ENCODE assay signal across 23 cellular contexts in the genomic region with DNA sequence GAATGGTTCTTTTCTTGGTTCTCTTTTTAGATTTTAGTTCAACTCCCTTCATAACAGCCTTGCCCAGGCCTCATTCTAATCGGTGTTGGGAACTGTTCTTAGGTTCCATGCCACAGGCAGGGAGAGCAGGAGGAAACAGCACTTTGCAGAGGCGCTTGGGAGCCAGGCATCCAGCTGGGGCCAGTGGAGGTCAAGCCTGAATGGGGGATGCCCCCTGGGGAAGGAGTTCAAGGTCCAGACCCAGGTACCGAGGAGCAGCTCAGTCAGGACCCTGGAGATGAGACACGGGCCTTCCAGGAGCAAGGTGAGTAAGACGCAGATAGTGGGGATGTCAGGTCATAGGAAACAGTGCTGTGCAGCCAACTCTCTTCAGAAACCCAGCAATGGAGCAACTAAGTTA. TPM values are rescaled to one million over a fixed set of nuclear protein-coding genes. Genes with fewer than 3 reads are reported as not detected.
A peak's percentile ranks its signal among the peaks of the same experiment; 100 is the strongest.
DNase-seq lines count a peak whose midpoint lies in the region; ATAC-seq and TF ChIP-seq lines count a peak whose summit lies in the region.
"Had no signal": no experiment of that assay in that cellular context is flagged by ENCODE, and none has a peak within 500 bp of the region (broad histone marks: within the 10 kb centered on the region; RNA-seq: fewer than 3 reads in every experiment).

No MANE protein-coding gene starts in this region.

- H2BK12ac ChIP-seq in H9 (ENCODE audit: insufficient read length, low read depth, low read length) = no peak overlapping the region

- H3K79me1 ChIP-seq in H9 (ENCODE audit: insufficient read depth, low read depth, low read length, poor library complexity, severe bottlenecking) = peaks cover 4% of the 10 kb centered on the region

- peak overlapping the region; percentile 66 for H3K27ac Mint-ChIP-seq in activated CD8-positive, alpha-beta memory T cell treated with anti-CD3 and anti-CD28 coated beads, Interleukin-2, amount 10 ng/mL, durations not matched to agents 7 days and 5 days
- H3K27ac Mint-ChIP-seq in activated naive CD8-positive, alpha-beta T cell treated with anti-CD3 and anti-CD28 coated beads for 36 hours = peak overlapping the region; percentile 99
- H3K27ac Mint-ChIP-seq in H9 = peak overlapping the region in 1 of 3 experiments; percentile 61; a peak in 1 of 7 replicates
- H3K27ac Mint-ChIP-seq: nephron had no signal

- no peak overlapping the region for H3K18ac ChIP-seq in H9 (ENCODE audit: insufficient read length, low read depth, low read length)

- H3K56ac ChIP-seq in H9 (ENCODE audit: insufficient read length, low read depth, low read length) = no peak overlapping the region

- no peaks in the 10 kb centered on the region for H3K27me3 Mint-ChIP-seq in activated CD8-positive, alpha-beta memory T cell treated with anti-CD3 and anti-CD28 coated beads, Interleukin-2, amount 10 ng/mL, durations not matched to agents 7 days and 5 days
- peaks cover 3% of the 10 kb centered on the region for H3K27me3 Mint-ChIP-seq in activated naive CD8-positive, alpha-beta T cell treated with anti-CD3 and anti-CD28 coated beads for 36 hours
- H3K27me3 Mint-ChIP-seq in H9 (ENCODE audit: low read depth) = no peaks in the 10 kb centered on the region

- DNase-seq in activated CD8-positive, alpha-beta memory T cell treated with anti-CD3 and anti-CD28 coated beads, Interleukin-2, amount 10 ng/mL, durations not matched to agents 7 days and 5 days = no peak
- DNase-seq in activated CD8-positive, alpha-beta memory T cell treated with anti-CD3 and anti-CD28 coated beads, Interleukin-2, amount 50 U/mL, for 4 hours = no peak
- no peak for DNase-seq in activated naive CD8-positive, alpha-beta T cell treated with anti-CD3 and anti-CD28 coated beads for 36 hours
- DNase-seq in smooth muscle cell (lab: John Stamatoyannopoulos, UW; ENCODE audit: unreplicated experiment) = no peak
- no peak for DNase-seq in H9
- DNase-seq in NCI-H82 treated with DMSO at 0.1 percent for 48 hours (lab: John Stamatoyannopoulos, UW; ENCODE audit: unreplicated experiment) = no peak
- DNase-seq: ACHN; aorta; central memory CD4-positive, alpha-beta T cell; DMS79; left colon; NCI-H1436 treated with DMSO at 0.1 percent for 48 hours; NCI-H2171 treated with DMSO at 0.1 percent for 48 hours; NCI-H69; SJCRH30; stimulated activated CD4-positive, alpha-beta T cell treated with anti-CD3 and anti-CD28 coated beads, Interleukin-2, amount 100 ng/mL, for 48 hours had no signal

- peaks cover 80% of the 10 kb centered on the region for H3K36me3 ChIP-seq in KOPT-K1 (ENCODE audit: insufficient read depth, low read length)
- H3K36me3 ChIP-seq in smooth muscle cell (ENCODE audit: low read depth) = no peaks in the 10 kb centered on the region

- H4K8ac ChIP-seq in H9 (replicated peaks; ENCODE audit: insufficient read length, low read depth, low read length) = no peak overlapping the region

- 99% methylated on average over 5 of the region's 5 CpGs for WGBS in smooth muscle cell (ENCODE audit: low lambda C conversion rate)
- WGBS in H9 (ENCODE audit: extremely low coverage, insufficient read length, low lambda C conversion rate) = no CpG with 5 or more reads among the region's 5 CpGs

- no peak for ATAC-seq in activated CD8-positive, alpha-beta memory T cell treated with anti-CD3 and anti-CD28 coated beads, Interleukin-2, amount 10 ng/mL, durations not matched to agents 7 days and 5 days
- no peak for ATAC-seq in GM18870 (IDR thresholded peaks at IDR 0.05; ENCODE audit: unreplicated experiment)
- ATAC-seq: HepG2, left colon had no signal

- no peak overlapping the region for H2AFZ ChIP-seq in smooth muscle cell (ENCODE audit: low read depth)
- no peak overlapping the region for H2AFZ ChIP-seq in H9 (ENCODE audit: low read length)

- no peak overlapping the region for H2BK15ac ChIP-seq in H9 (ENCODE audit: low read depth, low read length)

- H3K14ac ChIP-seq in H9 (ENCODE audit: insufficient read depth, low read length) = no peak overlapping the region

- no peak for TF ChIP-seq CTCF in smooth muscle cell (IDR thresholded peaks at IDR 0.05; ENCODE audit: borderline replicate concordance, insufficient read depth, poor library complexity, severe bottlenecking)
- TF ChIP-seq CTCF in H9 (conservative IDR thresholded peaks at IDR 0.05) = no peak

- H4K5ac ChIP-seq in H9 (ENCODE audit: insufficient read length, low read depth, low read length) = no peak overlapping the region

- no peak overlapping the region for H2AK5ac ChIP-seq in H9 (ENCODE audit: insufficient read length, low read length)

- no peaks in the 10 kb centered on the region for H3K9me3 Mint-ChIP-seq in activated CD8-positive, alpha-beta memory T cell treated with anti-CD3 and anti-CD28 coated beads, Interleukin-2, amount 10 ng/mL, durations not matched to agents 7 days and 5 days (ENCODE audit: low read depth)
- H3K9me3 Mint-ChIP-seq in activated naive CD8-positive, alpha-beta T cell treated with anti-CD3 and anti-CD28 coated beads for 36 hours = no peaks in the 10 kb centered on the region
- H3K9me3 Mint-ChIP-seq in H9 = no peaks in the 10 kb centered on the region
- H3K9me3 Mint-ChIP-seq: nephron had no signal

- no peaks in the 10 kb centered on the region for H3F3A ChIP-seq in smooth muscle cell (ENCODE audit: low read depth)

- H4K91ac ChIP-seq in H9 (ENCODE audit: insufficient read length, low read depth, low read length) = no peak overlapping the region

- peaks cover 72% of the 10 kb centered on the region for H3K36me3 Mint-ChIP-seq in activated CD8-positive, alpha-beta memory T cell treated with anti-CD3 and anti-CD28 coated beads, Interleukin-2, amount 10 ng/mL, durations not matched to agents 7 days and 5 days
- peaks cover 88% of the 10 kb centered on the region for H3K36me3 Mint-ChIP-seq in activated naive CD8-positive, alpha-beta T cell treated with anti-CD3 and anti-CD28 coated beads for 36 hours
- peaks cover 60 to 84% (median 81%) of the 10 kb centered on the region in 3 experiments for H3K36me3 Mint-ChIP-seq in H9 (ENCODE audit: insufficient read depth in 1 of 3, low read depth in 3 of 3)

- no peak overlapping the region for H3K4me3 ChIP-seq in smooth muscle cell
- H3K4me3 ChIP-seq: prostate gland, SJCRH30, skin epidermis had no signal

- no peak overlapping the region for H3K4ac ChIP-seq in H9 (ENCODE audit: low read depth, low read length)

- peaks cover 9% of the 10 kb centered on the region for H3K4me1 ChIP-seq in smooth muscle cell (ENCODE audit: low read depth)
- H3K4me1 ChIP-seq in H9 (ENCODE audit: insufficient read depth, low read length) = no peaks in the 10 kb centered on the region

- H3K27ac ChIP-seq in KOPT-K1 (ENCODE audit: low read depth, low read length, poor library complexity, severe bottlenecking) (peak overlapping the region; percentile 4), smooth muscle cell (ENCODE audit: low read depth) (peak overlapping the region; percentile 83), H9 (ENCODE audit: insufficient read length, low read depth, low read length) (no peak overlapping the region)
- H3K27ac ChIP-seq: prostate gland, SJCRH30, skin epidermis had no signal

- peaks cover 7% of the 10 kb centered on the region for H3K23me2 ChIP-seq in H9 (ENCODE audit: insufficient read length, low read depth, low read length, poor library complexity, severe bottlenecking)

- no peaks in the 10 kb centered on the region for H3K27me3 ChIP-seq in smooth muscle cell (ENCODE audit: low read depth)
- H3K27me3 ChIP-seq in H9 (ENCODE audit: insufficient read depth, low read length) = no peaks in the 10 kb centered on the region
- H3K27me3 ChIP-seq: SJCRH30 had no signal

- no peak overlapping the region for H2BK120ac ChIP-seq in H9 (ENCODE audit: low read depth, low read length, poor library complexity, severe bottlenecking)

- H3K79me2 ChIP-seq in smooth muscle cell (ENCODE audit: low read depth) = peaks cover 16% of the 10 kb centered on the region
- H3K79me2 ChIP-seq in H9 (ENCODE audit: insufficient read depth, low read length) = no peaks in the 10 kb centered on the region

- H3T11ph ChIP-seq in H9 (ENCODE audit: low read length) = no peak overlapping the region

- H3K4me1 Mint-ChIP-seq in activated CD8-positive, alpha-beta memory T cell treated with anti-CD3 and anti-CD28 coated beads, Interleukin-2, amount 10 ng/mL, durations not matched to agents 7 days and 5 days = peaks cover 79% of the 10 kb centered on the region
- H3K4me1 Mint-ChIP-seq in activated naive CD8-positive, alpha-beta T cell treated with anti-CD3 and anti-CD28 coated beads for 36 hours = peaks cover 85% of the 10 kb centered on the region
- H3K4me1 Mint-ChIP-seq in H9 = peaks cover 9 to 11% of the 10 kb centered on the region in 2 experiments

- no peak overlapping the region for H3K4me3 Mint-ChIP-seq in activated CD8-positive, alpha-beta memory T cell treated with anti-CD3 and anti-CD28 coated beads, Interleukin-2, amount 10 ng/mL, durations not matched to agents 7 days and 5 days
- no peak overlapping the region for H3K4me3 Mint-ChIP-seq in activated naive CD8-positive, alpha-beta T cell treated with anti-CD3 and anti-CD28 coated beads for 36 hours
- H3K4me3 Mint-ChIP-seq in H9 = no peak overlapping the region

- H3K9me3 ChIP-seq in KOPT-K1 (ENCODE audit: insufficient read depth, low read length, poor library complexity, severe bottlenecking) (no peaks in the 10 kb centered on the region), smooth muscle cell (replicated peaks; ENCODE audit: low read depth) (no peaks in the 10 kb centered on the region), H9 (ENCODE audit: control insufficient read depth, low read depth, low read length) (no peaks in the 10 kb centered on the region)
- H3K9me3 ChIP-seq: prostate gland, SJCRH30 had no signal

- no peak overlapping the region for H3K23ac ChIP-seq in H9 (ENCODE audit: insufficient read length, low read depth, low read length)

- no peak overlapping the region for H3K4me2 ChIP-seq in smooth muscle cell
- H3K4me2 ChIP-seq in H9 (ENCODE audit: insufficient read depth, insufficient read length, low read length) = no peak overlapping the region

- CTCF ChIA-PET in activated CD8-positive, alpha-beta memory T cell treated with anti-CD3 and anti-CD28 coated beads, Interleukin-2, amount 10 ng/mL, durations not matched to agents 7 days and 5 days (lab: Charles Lee) = no interaction called here

- no peak overlapping the region for H2BK5ac ChIP-seq in H9 (ENCODE audit: insufficient read length, low read length)

- H3K9ac ChIP-seq in smooth muscle cell (ENCODE audit: low read depth) = no peak overlapping the region
- no peak overlapping the region for H3K9ac ChIP-seq in H9 (ENCODE audit: extremely low read depth, insufficient read length, low read length)

- no peak overlapping the region for H2BK20ac ChIP-seq in H9 (ENCODE audit: low read depth, low read length, poor library complexity, severe bottlenecking)

- H4K20me1 ChIP-seq in smooth muscle cell (ENCODE audit: low read depth) (peaks cover 8% of the 10 kb centered on the region), H9 (ENCODE audit: control insufficient read depth, insufficient read depth, insufficient read length) (no peaks in the 10 kb centered on the region)

RNA-seq across cellular contexts. Expression of a gene that starts 4.5 kb away (rescaled TPM):
- 10 to 100 TPM; 26.8 to 31.7 TPM for total RNA-seq in activated CD8-positive, alpha-beta memory T cell treated with anti-CD3 and anti-CD28 coated beads, Interleukin-2, amount 10 ng/mL, durations not matched to agents 7 days and 5 days
- total RNA-seq in activated naive CD8-positive, alpha-beta T cell treated with anti-CD3 and anti-CD28 coated beads for 36 hours = 10 to 100 TPM; 29.7 to 30.1 TPM
- total RNA-seq in smooth muscle cell (8.0 and 11.5 TPM in 2 replicates), H9 (2021) (21.3 and 21.5 TPM in 2 replicates)
- polyA plus RNA-seq in smooth muscle cell = 6.2 and 10.0 TPM in 2 replicates

RNA-seq across cellular contexts. Expression of a gene that starts 23.2 kb away (rescaled TPM):
- 1 to 10 TPM in 1 of 2 experiments, not detected in 1; 2.3 TPM for total RNA-seq in activated CD8-positive, alpha-beta memory T cell treated with anti-CD3 and anti-CD28 coated beads, Interleukin-2, amount 10 ng/mL, durations not matched to agents 7 days and 5 days
- total RNA-seq in activated naive CD8-positive, alpha-beta T cell treated with anti-CD3 and anti-CD28 coated beads for 36 hours = under 1 TPM; 0.42 to 0.70 TPM
- total RNA-seq in smooth muscle cell (3.3 and 4.7 TPM in 2 replicates), H9 (2021) (0.44 TPM in 1 of 2 replicates, not detected in the other)
- polyA plus RNA-seq in smooth muscle cell = 3.6 and 5.4 TPM in 2 replicates
- total RNA-seq: glomerular endothelial cell had no signal

RNA-seq across cellular contexts. Expression of a gene that starts 58.5 kb away (rescaled TPM):
- not detected for total RNA-seq in activated CD8-positive, alpha-beta memory T cell treated with anti-CD3 and anti-CD28 coated beads, Interleukin-2, amount 10 ng/mL, durations not matched to agents 7 days and 5 days
- total RNA-seq in activated naive CD8-positive, alpha-beta T cell treated with anti-CD3 and anti-CD28 coated beads for 36 hours = not detected
- total RNA-seq in smooth muscle cell = not detected in 2 replicates
- 0.19 and 0.57 TPM in 2 replicates for polyA plus RNA-seq in smooth muscle cell
- 0.22 TPM in 1 of 2 replicates, not detected in the other for total RNA-seq in H9 (2021)
- total RNA-seq: glomerular endothelial cell had no signal
